In genomic region chr11:72102162-72102561, GRCh38 we compare ENCODE assay signal across 2 cellular contexts.
TF ChIP-seq lines count a peak whose summit lies in the region.

No MANE protein-coding gene starts in this region.

TF ChIP-seq in IMR-90, 13 proteins besides CTCF, POLR2A, EP300 and RAD21 (continued from another document):
- TF ChIP-seq ELK1 (IDR thresholded peaks at IDR 0.05; ENCODE audit: borderline replicate concordance, low read depth, low read length) (no peak), USF2 (IDR thresholded peaks at IDR 0.05; ENCODE audit: low read depth, low read length) (no peak), MAZ (IDR thresholded peaks at IDR 0.05; ENCODE audit: borderline replicate concordance, low read depth, low read length) (no peak), RFX5 (IDR thresholded peaks at IDR 0.05; ENCODE audit: low read depth, low read length) (no peak), BHLHE40 (IDR thresholded peaks at IDR 0.05; ENCODE audit: low read depth, low read length) (no peak), CHD1 (IDR thresholded peaks at IDR 0.05; ENCODE audit: low read depth, low read length) (no peak), MXI1 (IDR thresholded peaks at IDR 0.05; ENCODE audit: borderline replicate concordance, low read depth, low read length) (no peak), RCOR1 (IDR thresholded peaks at IDR 0.05; ENCODE audit: insufficient replicate concordance, low read length) (no peak), CEBPB (IDR thresholded peaks at IDR 0.05; ENCODE audit: low read depth, low read length) (no peak), NFE2L2 (IDR thresholded peaks at IDR 0.05; ENCODE audit: low read depth, low read length) (no peak), MAFK (IDR thresholded peaks at IDR 0.05; ENCODE audit: low read depth, low read length) (no peak)

TF ChIP-seq in HEK293T, 16 proteins besides CTCF, POLR2A, EP300 and RAD21 (continued from another document):
- TF ChIP-seq PKNOX1 (IDR thresholded peaks at IDR 0.05): no peak
- no peak for TF ChIP-seq BHLHE40 (IDR thresholded peaks at IDR 0.05; ENCODE audit: borderline replicate concordance)
TF ChIP-seq in HEK293T: peak in this region for 0.
